ENCODE assay signal across 2 cellular contexts in genomic region chr20:7294816-7295360, GRCh38.
TF ChIP-seq lines count a peak whose summit lies in the region.

No MANE protein-coding gene starts in this region.

TF ChIP-seq in GM23338, 12 proteins besides CTCF, POLR2A, EP300 and RAD21:
- TF ChIP-seq REST (IDR thresholded peaks at IDR 0.05; ENCODE audit: unreplicated experiment) (no peak), JUNB (IDR thresholded peaks at IDR 0.05; ENCODE audit: unreplicated experiment) (no peak)

TF ChIP-seq in H1, 55 proteins besides CTCF, POLR2A, EP300 and RAD21:
- TF ChIP-seq GABPA (IDR thresholded peaks at IDR 0.05; ENCODE audit: borderline replicate concordance, insufficient read depth, low read length): no peak
- no peak for TF ChIP-seq NRF1 (IDR thresholded peaks at IDR 0.05; ENCODE audit: low read depth, low read length)
- TF ChIP-seq RBBP5 (IDR thresholded peaks at IDR 0.05; ENCODE audit: borderline replicate concordance, low read depth, low read length): no peak
- TF ChIP-seq SP2 (IDR thresholded peaks at IDR 0.05; ENCODE audit: low read length): no peak
- TF ChIP-seq PHF8 (conservative IDR thresholded peaks at IDR 0.05; ENCODE audit: low read depth, low read length): no peak
- no peak for TF ChIP-seq CHD2 (IDR thresholded peaks at IDR 0.05; ENCODE audit: low read length)
- TF ChIP-seq YY1 (IDR thresholded peaks at IDR 0.05; ENCODE audit: low read depth, low read length): no peak
- no peak for TF ChIP-seq JUND (IDR thresholded peaks at IDR 0.05; ENCODE audit: low read length)
- no peak for TF ChIP-seq CREB1 (IDR thresholded peaks at IDR 0.05)
- no peak for TF ChIP-seq MAFK (IDR thresholded peaks at IDR 0.05; ENCODE audit: low read depth, low read length)
- TF ChIP-seq BACH1 (IDR thresholded peaks at IDR 0.05; ENCODE audit: low read length): no peak
- TF ChIP-seq CHD1 (IDR thresholded peaks at IDR 0.05; ENCODE audit: low read depth, low read length): no peak
- no peak for TF ChIP-seq EZH2 (IDR thresholded peaks at IDR 0.05; ENCODE audit: low read depth, low read length, severe bottlenecking)
- no peak for TF ChIP-seq CBX8 (IDR thresholded peaks at IDR 0.05; ENCODE audit: borderline replicate concordance, low read depth, low read length)
- TF ChIP-seq CBX5 (IDR thresholded peaks at IDR 0.05; ENCODE audit: low read depth, low read length): no peak
- TF ChIP-seq HDAC2 (IDR thresholded peaks at IDR 0.05; ENCODE audit: borderline replicate concordance in 1 of 2, low read depth in 2 of 2, low read length in 2 of 2): no peak
- TF ChIP-seq SUZ12 (IDR thresholded peaks at IDR 0.05; ENCODE audit: low read length): no peak
- TF ChIP-seq NANOG (IDR thresholded peaks at IDR 0.05; ENCODE audit: insufficient read depth, low read depth, low read length, poor library complexity, severe bottlenecking): no peak
- TF ChIP-seq KDM4A (IDR thresholded peaks at IDR 0.05; ENCODE audit: low read depth, low read length, severe bottlenecking): no peak
- no peak for TF ChIP-seq USF2 (IDR thresholded peaks at IDR 0.05; ENCODE audit: low read length)
TF ChIP-seq in H1: peak in this region for 0.
